Comparison of ENCODE assay signal across 22 cellular contexts in the genomic region with DNA sequence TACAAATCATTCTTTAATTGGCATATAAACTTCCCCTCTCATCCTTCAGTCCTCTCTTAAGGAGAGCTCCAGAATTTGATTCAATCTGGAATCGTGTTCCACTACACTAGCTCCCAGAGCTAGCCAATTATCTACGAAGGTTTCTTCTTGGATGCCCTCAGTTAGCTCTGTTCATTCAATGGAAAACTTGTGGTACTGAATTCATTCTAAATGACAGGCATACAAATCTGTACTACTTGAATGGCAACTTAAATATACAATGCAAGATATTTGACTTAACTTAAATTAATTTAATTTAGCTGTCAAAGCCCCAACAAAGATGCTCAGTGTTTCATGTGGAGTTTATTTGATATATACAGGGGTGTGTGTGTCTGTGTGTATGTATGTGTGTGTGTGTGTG.
"Had no signal": no experiment of that assay in that cellular context is flagged by ENCODE, and none has a peak within 500 bp of the region (broad histone marks: within the 10 kb centered on the region; RNA-seq: fewer than 3 reads in every experiment).

No MANE protein-coding gene starts in this region.

- H3K27ac ChIP-seq: dorsolateral prefrontal cortex, gastrocnemius medialis, heart left ventricle, hepatocyte, prostate gland, sigmoid colon, stomach, thyroid gland had no signal

- H3K4me3 ChIP-seq: dorsolateral prefrontal cortex, gastrocnemius medialis, heart left ventricle, hepatocyte, lung, prostate gland, sigmoid colon, stomach, thyroid gland had no signal

- H3K4me1 ChIP-seq: gastrocnemius medialis, heart left ventricle, prostate gland, sigmoid colon, stomach, thyroid gland had no signal

- H3K79me2 ChIP-seq: hepatocyte had no signal

- H2AFZ ChIP-seq: hepatocyte had no signal

- DNase-seq: dorsolateral prefrontal cortex; effector CD4-positive, alpha-beta T cell; foreskin fibroblast; gastrocnemius medialis; heart left ventricle; kidney; nucleus accumbens; right cardiac atrium; sigmoid colon; stimulated activated CD4-positive, alpha-beta T cell treated with anti-CD3 and anti-CD28 coated beads, Interleukin-2, amount 100 ng/mL, for 24 hours; stimulated activated CD4-positive, alpha-beta T cell treated with anti-CD3 and anti-CD28 coated beads, Interleukin-4, amount 100 ng/mL, for 24 hours; stimulated activated naive CD4-positive, alpha-beta T cell treated with Interleukin-2 at 50 U/mL for 16 hours; stomach; thyroid gland; trophoblast cell had no signal

- H3K36me3 ChIP-seq: gastrocnemius medialis, heart left ventricle, prostate gland, sigmoid colon, stomach, thyroid gland had no signal

- ATAC-seq: esophagus mucosa; gastrocnemius medialis; heart left ventricle; left lobe of liver; natural killer cell treated with Interleukin-12 subunit alpha and Interleukin-12 subunit beta and Interleukin-15 and Interleukin-18, amount 100 ng/mL, for 72 hours; right cardiac atrium; stimulated activated effector memory CD8-positive, alpha-beta T cell treated with anti-CD3 and anti-CD28 coated beads, Interleukin-12 subunit alpha, Interleukin-12 subunit beta, amount 100 ng/mL, for 72 hours had no signal

- H3K27me3 ChIP-seq: dorsolateral prefrontal cortex, gastrocnemius medialis, heart left ventricle, hepatocyte, sigmoid colon, stomach, thyroid gland had no signal

- H3K9me3 ChIP-seq: gastrocnemius medialis, heart left ventricle, prostate gland, sigmoid colon, stomach, thyroid gland had no signal

- H3K4me2 ChIP-seq: hepatocyte had no signal
